Comparison of ENCODE assay signal across 16 cellular contexts in genomic region chr7:33781796-33782195, GRCh38.
"Had no signal": no experiment of that assay in that cellular context is flagged by ENCODE, and none has a peak within 500 bp of the region (broad histone marks: within the 10 kb centered on the region; RNA-seq: fewer than 3 reads in every experiment).

No MANE protein-coding gene starts in this region.

- H3K27ac Mint-ChIP-seq: activated naive CD4-positive, alpha-beta T cell treated with anti-CD3 and anti-CD28 coated beads, Interleukin-2, amount 50 U/mL, for 24 hours; activated T-helper 2 cell treated with anti-CD3 and anti-CD28 coated beads, Interferon-gamma antibody, Interleukin-2, Interleukin-4, amounts not matched to agents 10 μg/mL and 5 μg/mL and 100 μg/mL, durations not matched to agents 14 hours and 24 hours and 36 hours; brain; naive thymus-derived CD4-positive, alpha-beta T cell; stimulated activated naive CD8-positive, alpha-beta T cell treated with anti-CD3 and anti-CD28 coated beads, Interleukin-15, Interleukin-2, amounts not matched to agents 100 ng/mL and 50 ng/mL, for 24 hours had no signal

- DNase-seq: activated CD4-positive, alpha-beta T cell treated with anti-CD3 and anti-CD28 coated beads, Interleukin-2, amount 50 U/mL, for 1 hour; activated T-cell treated with anti-CD3 and anti-CD28 coated beads for 4 hours; amniotic stem cell; hypothalamus; naive thymus-derived CD4-positive, alpha-beta T cell; nucleus accumbens; right lobe of liver; stimulated activated CD4-positive, alpha-beta T cell treated with anti-CD3 and anti-CD28 coated beads, Interleukin-4, amount 100 ng/mL, for 24 hours; testis had no signal

- H3K4me1 Mint-ChIP-seq: activated naive CD4-positive, alpha-beta T cell treated with anti-CD3 and anti-CD28 coated beads, Interleukin-2, amount 50 U/mL, for 24 hours; naive thymus-derived CD4-positive, alpha-beta T cell had no signal

- H3K4me1 ChIP-seq: prostate gland, right lobe of liver had no signal

- H3K4me3 ChIP-seq: prostate gland, right lobe of liver, testis had no signal

- H3K27me3 Mint-ChIP-seq: activated naive CD4-positive, alpha-beta T cell treated with anti-CD3 and anti-CD28 coated beads, Interleukin-2, amount 50 U/mL, for 24 hours; naive thymus-derived CD4-positive, alpha-beta T cell; stimulated activated naive CD8-positive, alpha-beta T cell treated with anti-CD3 and anti-CD28 coated beads, Interleukin-15, Interleukin-2, amounts not matched to agents 100 ng/mL and 50 ng/mL, for 24 hours had no signal

- H3K27me3 ChIP-seq: right lobe of liver, testis had no signal

- H3K36me3 Mint-ChIP-seq: activated naive CD4-positive, alpha-beta T cell treated with anti-CD3 and anti-CD28 coated beads, Interleukin-2, amount 50 U/mL, for 24 hours had no signal

- FAIRE-seq: endometrium had no signal

- H3K9me3 Mint-ChIP-seq: activated naive CD4-positive, alpha-beta T cell treated with anti-CD3 and anti-CD28 coated beads, Interleukin-2, amount 50 U/mL, for 24 hours; activated T-helper 2 cell treated with anti-CD3 and anti-CD28 coated beads, Interferon-gamma antibody, Interleukin-2, Interleukin-4, amounts not matched to agents 10 μg/mL and 5 μg/mL and 100 μg/mL, durations not matched to agents 14 hours and 24 hours and 36 hours; stimulated activated naive CD8-positive, alpha-beta T cell treated with anti-CD3 and anti-CD28 coated beads, Interleukin-15, Interleukin-2, amounts not matched to agents 100 ng/mL and 50 ng/mL, for 24 hours had no signal

- ATAC-seq: esophagus mucosa; naive thymus-derived CD4-positive, alpha-beta T cell; right lobe of liver had no signal

- H3K27ac ChIP-seq: right lobe of liver, testis had no signal

- H3K36me3 ChIP-seq: prostate gland, right lobe of liver had no signal

- H3K4me3 Mint-ChIP-seq: activated naive CD4-positive, alpha-beta T cell treated with anti-CD3 and anti-CD28 coated beads, Interleukin-2, amount 50 U/mL, for 24 hours; brain; naive thymus-derived CD4-positive, alpha-beta T cell; stimulated activated naive CD8-positive, alpha-beta T cell treated with anti-CD3 and anti-CD28 coated beads, Interleukin-15, Interleukin-2, amounts not matched to agents 100 ng/mL and 50 ng/mL, for 24 hours had no signal
